ENCODE assay signal across 9 cellular contexts in genomic region chr12:31317471-31318397, GRCh38.
DNase-seq lines count a peak whose midpoint lies in the region; ATAC-seq and TF ChIP-seq lines count a peak whose summit lies in the region.
"Had no signal": no experiment of that assay in that cellular context is flagged by ENCODE, and none has a peak within 500 bp of the region (broad histone marks: within the 10 kb centered on the region; RNA-seq: fewer than 3 reads in every experiment).

No MANE protein-coding gene starts in this region.

- H3K27ac ChIP-seq in muscle layer of duodenum (ENCODE audit: low read length), result peak overlapping the region; percentile 21
- H3K27ac ChIP-seq: 22Rv1 had no signal

- no peaks in the 10 kb centered on the region for H3K36me3 ChIP-seq in muscle layer of duodenum (ENCODE audit: control insufficient read depth in 1 of 2, insufficient read depth in 2 of 2, low read length in 2 of 2)

- H3K9me3 ChIP-seq in muscle layer of duodenum (ENCODE audit: control insufficient read depth in 1 of 2, low read length in 2 of 2), result no peaks in the 10 kb centered on the region

- no peak for ATAC-seq in HG03442 (IDR thresholded peaks at IDR 0.05; ENCODE audit: unreplicated experiment)

- peaks cover 12 to 23% of the 10 kb centered on the region in 2 donors for H3K4me1 ChIP-seq in muscle layer of duodenum (ENCODE audit: control insufficient read depth in 1 of 2, insufficient read depth in 2 of 2, low read length in 2 of 2)

- no peaks in the 10 kb centered on the region for H3K27me3 ChIP-seq in muscle layer of duodenum (ENCODE audit: low read depth, low read length)

- H3K4me3 ChIP-seq in choroid plexus epithelial cell (ENCODE audit: low read depth, low read length), result peak overlapping the region; percentile 37
- H3K4me3 ChIP-seq in muscle layer of duodenum (ENCODE audit: low read depth in 1 of 2, low read length in 2 of 2), result peak overlapping the region; percentile 69 to 82

- peak; percentile 18 for DNase-seq in DMS 273 (lab: John Stamatoyannopoulos, UW; ENCODE audit: unreplicated experiment)
- DNase-seq in DMS 273 treated with DMSO at 0.1 percent for 48 hours (lab: John Stamatoyannopoulos, UW), result no peak
- peak; percentile 6 for DNase-seq in MV-4-11 (lab: John Stamatoyannopoulos, UW)
- peak; percentile 39 for DNase-seq in choroid plexus epithelial cell (ENCODE audit: low read depth)
- no peak for DNase-seq in stimulated activated CD8-positive, alpha-beta memory T cell treated with anti-CD3 and anti-CD28 coated beads, Interleukin-4, amount 100 ng/mL, for 48 hours
- no peak for DNase-seq in NCI-H146 treated with DMSO at 0.1 percent for 48 hours (lab: John Stamatoyannopoulos, UW; ENCODE audit: unreplicated experiment)

- no peak for TF ChIP-seq CTCF in choroid plexus epithelial cell (conservative IDR thresholded peaks at IDR 0.05; ENCODE audit: low read depth, low read length)

Comparison
In these comparisons a context has a peak if more than half of its experiments do, and no peak if none do; other contexts are left out.
1. DNase-seq: peak in DMS 273 (single experiment), MV-4-11 (single experiment) and choroid plexus epithelial cell (single experiment); none in DMS 273 treated with DMSO at 0.1 percent for 48 hours (single experiment), stimulated activated CD8-positive, alpha-beta memory T cell treated with anti-CD3 and anti-CD28 coated beads, Interleukin-4, amount 100 ng/mL, for 48 hours (single experiment) and NCI-H146 treated with DMSO at 0.1 percent for 48 hours (single experiment).